ENCODE assay signal across 1 cellular context in genomic region chr14:99791476-99792283, GRCh38.
TF ChIP-seq lines count a peak whose summit lies in the region.

No MANE protein-coding gene starts in this region.

TF ChIP-seq in H1, 55 proteins besides CTCF, POLR2A, EP300 and RAD21:
- TF ChIP-seq CHD2 (IDR thresholded peaks at IDR 0.05; ENCODE audit: low read length): no peak
- no peak for TF ChIP-seq GABPA (IDR thresholded peaks at IDR 0.05; ENCODE audit: borderline replicate concordance, insufficient read depth, low read length)
- TF ChIP-seq RFX5 (IDR thresholded peaks at IDR 0.05; ENCODE audit: borderline replicate concordance, low read depth, low read length): no peak
- no peak for TF ChIP-seq PHF8 (conservative IDR thresholded peaks at IDR 0.05; ENCODE audit: low read depth, low read length)
- no peak for TF ChIP-seq SIN3A (conservative IDR thresholded peaks at IDR 0.05 in 1 of 2, IDR thresholded peaks at IDR 0.05 in 1 of 2; ENCODE audit: low read depth in 1 of 2, low read length in 2 of 2)
- no peak for TF ChIP-seq MAFK (IDR thresholded peaks at IDR 0.05; ENCODE audit: low read depth, low read length)
- no peak for TF ChIP-seq KDM1A (IDR thresholded peaks at IDR 0.05; ENCODE audit: borderline replicate concordance, low read length)
